ENCODE assay signal across 1 cellular context in the genomic region with DNA sequence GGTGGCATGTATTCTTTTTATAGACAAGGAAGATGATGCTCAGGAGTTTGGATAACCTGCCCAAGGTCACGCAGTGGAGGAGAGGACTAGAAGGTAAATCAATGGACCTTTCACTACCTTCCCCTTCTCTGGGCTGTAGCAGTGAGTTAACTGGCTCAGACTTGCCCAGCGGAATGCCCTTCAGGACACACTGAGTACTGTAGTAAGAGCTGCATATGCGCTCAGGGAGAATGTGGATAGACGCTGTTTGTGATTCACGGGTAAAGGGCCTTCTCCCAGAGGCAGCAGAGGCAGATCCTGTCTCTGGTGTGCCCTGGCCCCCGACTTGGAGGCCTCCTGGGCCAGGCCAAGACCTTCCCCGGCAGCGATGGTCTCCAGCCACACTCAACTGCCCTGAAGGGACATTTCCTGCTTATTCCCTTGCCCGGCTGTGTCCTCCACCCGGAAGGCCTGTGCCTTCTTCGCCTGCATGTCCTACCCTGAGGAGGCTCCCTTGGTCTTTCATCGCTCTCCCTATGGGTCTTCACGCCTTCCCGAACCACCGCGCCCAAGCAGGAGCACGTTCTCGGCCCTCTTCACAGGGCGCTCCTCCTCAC.
TF ChIP-seq lines count a peak whose summit lies in the region.

No MANE protein-coding gene starts in this region.

TF ChIP-seq in HepG2, 621 proteins besides CTCF, POLR2A, EP300 and RAD21:
- TF ChIP-seq, protein P1, sequence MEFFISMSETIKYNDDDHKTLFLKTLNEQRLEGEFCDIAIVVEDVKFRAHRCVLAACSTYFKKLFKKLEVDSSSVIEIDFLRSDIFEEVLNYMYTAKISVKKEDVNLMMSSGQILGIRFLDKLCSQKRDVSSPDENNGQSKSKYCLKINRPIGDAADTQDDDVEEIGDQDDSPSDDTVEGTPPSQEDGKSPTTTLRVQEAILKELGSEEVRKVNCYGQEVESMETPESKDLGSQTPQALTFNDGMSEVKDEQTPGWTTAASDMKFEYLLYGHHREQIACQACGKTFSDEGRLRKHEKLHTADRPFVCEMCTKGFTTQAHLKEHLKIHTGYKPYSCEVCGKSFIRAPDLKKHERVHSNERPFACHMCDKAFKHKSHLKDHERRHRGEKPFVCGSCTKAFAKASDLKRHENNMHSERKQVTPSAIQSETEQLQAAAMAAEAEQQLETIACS (CRISPR knock-in tag; IDR thresholded peaks at IDR 0.05): no peak
- TF ChIP-seq NFYB (CRISPR knock-in tag; IDR thresholded peaks at IDR 0.05) (no peak), PPARG (CRISPR knock-in tag; conservative IDR thresholded peaks at IDR 0.05) (no peak), MZF1 (CRISPR knock-in tag; IDR thresholded peaks at IDR 0.05; ENCODE audit: borderline replicate concordance) (no peak), FOXP1 (IDR thresholded peaks at IDR 0.05) (no peak), FOXP1 (CRISPR knock-in tag; IDR thresholded peaks at IDR 0.05) (no peak), KDM4B (CRISPR knock-in tag; IDR thresholded peaks at IDR 0.05) (no peak), SOX5 (CRISPR knock-in tag; IDR thresholded peaks at IDR 0.05; ENCODE audit: borderline replicate concordance) (no peak), ZNF496 (CRISPR knock-in tag; IDR thresholded peaks at IDR 0.05; ENCODE audit: insufficient replicate concordance) (no peak), ZIK1 (CRISPR knock-in tag; IDR thresholded peaks at IDR 0.05; ENCODE audit: borderline replicate concordance, low read depth) (no peak), ZNF337 (CRISPR knock-in tag; IDR thresholded peaks at IDR 0.05; ENCODE audit: borderline replicate concordance, low read depth) (no peak), ZFP37 (CRISPR knock-in tag; IDR thresholded peaks at IDR 0.05; ENCODE audit: borderline replicate concordance) (no peak), MTA1 (CRISPR knock-in tag; IDR thresholded peaks at IDR 0.05; ENCODE audit: borderline replicate concordance) (no peak), CHD4 (IDR thresholded peaks at IDR 0.05; ENCODE audit: borderline replicate concordance, low read length) (no peak), MXI1 (IDR thresholded peaks at IDR 0.05; ENCODE audit: borderline replicate concordance, low read depth, low read length) (no peak), ZNF616 (CRISPR knock-in tag; IDR thresholded peaks at IDR 0.05; ENCODE audit: low read depth) (no peak), CCAR2 (optimal IDR thresholded peaks at IDR 0.05; ENCODE audit: low read depth, low read length) (no peak)
- TF ChIP-seq, protein P2, sequence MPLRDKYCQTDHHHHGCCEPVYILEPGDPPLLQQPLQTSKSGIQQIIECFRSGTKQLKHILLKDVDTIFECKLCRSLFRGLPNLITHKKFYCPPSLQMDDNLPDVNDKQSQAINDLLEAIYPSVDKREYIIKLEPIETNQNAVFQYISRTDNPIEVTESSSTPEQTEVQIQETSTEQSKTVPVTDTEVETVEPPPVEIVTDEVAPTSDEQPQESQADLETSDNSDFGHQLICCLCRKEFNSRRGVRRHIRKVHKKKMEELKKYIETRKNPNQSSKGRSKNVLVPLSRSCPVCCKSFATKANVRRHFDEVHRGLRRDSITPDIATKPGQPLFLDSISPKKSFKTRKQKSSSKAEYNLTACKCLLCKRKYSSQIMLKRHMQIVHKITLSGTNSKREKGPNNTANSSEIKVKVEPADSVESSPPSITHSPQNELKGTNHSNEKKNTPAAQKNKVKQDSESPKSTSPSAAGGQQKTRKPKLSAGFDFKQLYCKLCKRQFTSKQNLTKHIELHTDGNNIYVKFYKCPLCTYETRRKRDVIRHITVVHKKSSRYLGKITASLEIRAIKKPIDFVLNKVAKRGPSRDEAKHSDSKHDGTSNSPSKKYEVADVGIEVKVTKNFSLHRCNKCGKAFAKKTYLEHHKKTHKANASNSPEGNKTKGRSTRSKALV (CRISPR knock-in tag; IDR thresholded peaks at IDR 0.05): no peak
TF ChIP-seq in HepG2: peak in this region for 0.
